In genomic region chr15:66905185-66905584, GRCh38 we compare ENCODE assay signal across 20 cellular contexts.
"Had no signal": no experiment of that assay in that cellular context is flagged by ENCODE, and none has a peak within 500 bp of the region (broad histone marks: within the 10 kb centered on the region; RNA-seq: fewer than 3 reads in every experiment).

No MANE protein-coding gene starts in this region.

- H3K9me3 ChIP-seq: esophagus muscularis mucosa, gastroesophageal sphincter, heart left ventricle, left lung, lower lobe of right lung had no signal

- ATAC-seq: foreskin keratinocyte; gastroesophageal sphincter; heart left ventricle; left cardiac atrium; left lung; left ventricle myocardium superior; lower lobe of right lung; naive thymus-derived CD4-positive, alpha-beta T cell; natural killer cell had no signal

- H3K27me3 ChIP-seq: dorsolateral prefrontal cortex, esophagus muscularis mucosa, gastroesophageal sphincter, heart left ventricle, hepatocyte, left lung had no signal

- H3K4me3 ChIP-seq: dorsolateral prefrontal cortex, esophagus muscularis mucosa, gastroesophageal sphincter, heart left ventricle, hepatocyte, left lung, lower lobe of right lung had no signal

- H3K27ac ChIP-seq: dorsolateral prefrontal cortex, esophagus muscularis mucosa, foreskin keratinocyte, gastroesophageal sphincter, heart left ventricle, hepatocyte, left lung, lower lobe of right lung had no signal

- H3K79me2 ChIP-seq: hepatocyte had no signal

- H3K36me3 ChIP-seq: esophagus muscularis mucosa, gastroesophageal sphincter, heart left ventricle, left lung, lower lobe of right lung had no signal

- H3K4me2 ChIP-seq: hepatocyte had no signal

- H3K4me1 ChIP-seq: foreskin keratinocyte had no signal

- H2AFZ ChIP-seq: hepatocyte had no signal

- DNase-seq: cortex of kidney; dermis blood vessel endothelial cell; dorsolateral prefrontal cortex; effector CD4-positive, alpha-beta T cell; effector memory CD4-positive, alpha-beta T cell; foreskin keratinocyte; hypothalamus; immature natural killer cell; left cardiac atrium; left lung; left ventricle myocardium superior; lower lobe of right lung; mesendoderm; midbrain; naive thymus-derived CD4-positive, alpha-beta T cell; natural killer cell had no signal
